29 cellular contexts compared by ENCODE assay signal in the genomic region with DNA sequence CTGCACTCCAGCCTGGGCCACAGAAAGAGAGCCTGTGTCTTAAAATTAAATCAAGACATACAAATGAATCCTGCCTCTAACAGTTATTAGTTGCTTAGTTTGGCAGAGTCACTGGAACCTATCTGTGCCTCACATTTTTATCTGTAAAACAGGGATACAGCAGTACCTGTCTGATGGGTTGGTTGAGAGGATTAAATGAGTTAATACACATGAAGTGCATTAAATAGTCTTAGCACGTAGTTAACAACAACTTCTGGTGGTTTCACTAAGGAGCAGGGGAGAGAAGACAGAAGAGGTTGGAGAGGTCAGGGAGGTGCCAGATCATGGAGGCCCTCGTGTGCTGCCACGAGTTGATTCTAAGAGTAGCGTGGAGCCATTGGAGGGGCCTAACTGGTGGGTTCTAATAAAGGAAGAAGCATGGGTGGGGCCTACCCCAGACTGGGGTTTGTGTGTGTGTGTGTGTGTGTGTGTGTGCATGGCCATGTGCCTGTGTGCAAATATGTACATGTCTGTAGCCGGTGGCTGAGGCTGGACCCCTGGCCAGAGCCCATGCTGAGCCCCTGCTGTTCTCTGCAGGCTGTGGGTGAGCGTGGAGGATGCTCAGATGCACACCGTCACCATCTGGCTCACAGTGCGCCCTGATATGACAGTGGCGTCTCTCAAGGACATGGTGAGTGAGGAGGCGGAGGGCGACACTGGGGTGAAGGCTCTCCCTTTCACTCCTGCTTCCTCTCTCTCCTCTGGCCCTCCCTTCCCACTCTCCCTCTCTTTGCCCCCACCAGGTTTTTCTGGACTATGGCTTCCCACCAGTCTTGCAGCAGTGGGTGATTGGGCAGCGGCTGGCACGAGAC. TPM values are rescaled to one million over a fixed set of nuclear protein-coding genes. Genes with fewer than 3 reads are reported as not detected.
DNase-seq lines count a peak whose midpoint lies in the region; ATAC-seq and TF ChIP-seq lines count a peak whose summit lies in the region.
"Had no signal": no experiment of that assay in that cellular context is flagged by ENCODE, and none has a peak within 500 bp of the region (broad histone marks: within the 10 kb centered on the region; RNA-seq: fewer than 3 reads in every experiment).

No MANE protein-coding gene starts in this region.

- TF ChIP-seq CTCF in activated CD8-positive, alpha-beta T cell treated with anti-CD3 and anti-CD28 coated beads for 36 hours (IDR thresholded peaks at IDR 0.05), result no peak
- TF ChIP-seq CTCF in HCT116 (IDR thresholded peaks at IDR 0.05 in 2 of 3, conservative IDR thresholded peaks at IDR 0.05 in 1 of 3; ENCODE audit: borderline replicate concordance in 1 of 3, insufficient read depth in 1 of 3, low read depth in 2 of 3, low read length in 2 of 3) (no peak), adrenal gland (IDR thresholded peaks at IDR 0.05) (no peak), body of pancreas (IDR thresholded peaks at IDR 0.05) (no peak)

- H3K36me3 ChIP-seq in HCT116 (ENCODE audit: control insufficient read depth in 1 of 2, insufficient read depth in 2 of 2, low read length in 2 of 2), result peaks cover 7 to 20% of the 10 kb centered on the region in 2 experiments; a peak in 2 of 4 replicates
- H3K36me3 ChIP-seq in adrenal gland (replicated peaks in 1 of 2), result peaks cover 0 to 32% of the 10 kb centered on the region in 2 donors
- H3K36me3 ChIP-seq in body of pancreas (replicated peaks in 1 of 2; ENCODE audit: insufficient read depth in 1 of 2, low read depth in 2 of 2), result peaks cover 0 to 2% of the 10 kb centered on the region in 2 donors
- H3K36me3 ChIP-seq: MG63 had no signal

- peak overlapping the region; percentile 2 for H3K27ac Mint-ChIP-seq in activated CD8-positive, alpha-beta T cell treated with anti-CD3 and anti-CD28 coated beads, Interleukin-2, amount 10 ng/mL, durations not matched to agents 7 days and 5 days
- no peak overlapping the region for H3K27ac Mint-ChIP-seq in activated CD8-positive, alpha-beta T cell treated with anti-CD3 and anti-CD28 coated beads for 36 hours
- peak overlapping the region; percentile 21 for H3K27ac Mint-ChIP-seq in stimulated activated effector memory CD8-positive, alpha-beta T cell treated with anti-CD3 and anti-CD28 coated beads, Interleukin-12 subunit alpha, Interleukin-12 subunit beta, amount 100 ng/mL, for 72 hours
- H3K27ac Mint-ChIP-seq: dendritic cell treated with granulocyte-macrophage colony-stimulating factor and Interleukin-4, amounts not matched to agents 40 ng/mL and 50 ng/mL, for 4 days; endodermal cell; stimulated activated naive B cell treated with anti-CD40 and anti-IgM and Interleukin-4, amounts not matched to agents 10 μg/mL and 1 μg/mL and 100 μg/mL, for 72 hours; T-helper 17 cell had no signal

- RAD21 ChIA-PET in HCT116 (lab: Charles Lee; ENCODE audit: low non-redundant PET in 1 of 2, low total read pairs in 2 of 2, uncharacterized antibody in 2 of 2, unreplicated experiment in 2 of 2), result no interaction called here

- no TSS peak for BruUV-seq in HCT116 (replicated peaks; lab: Mats Ljungman, UMichigan)

- 44 to 65% (median 53%) methylated on average over 9 to 13 of the region's 13 CpGs for WGBS in adrenal gland, 4 donors
- 77 to 78% methylated on average over 12 to 13 of the region's 13 CpGs for WGBS in body of pancreas, 2 donors

- no peak overlapping the region for H3K4me3 Mint-ChIP-seq in activated CD8-positive, alpha-beta T cell treated with anti-CD3 and anti-CD28 coated beads, Interleukin-2, amount 10 ng/mL, durations not matched to agents 7 days and 5 days
- no peak overlapping the region for H3K4me3 Mint-ChIP-seq in activated CD8-positive, alpha-beta T cell treated with anti-CD3 and anti-CD28 coated beads for 36 hours
- no peak overlapping the region for H3K4me3 Mint-ChIP-seq in stimulated activated effector memory CD8-positive, alpha-beta T cell treated with anti-CD3 and anti-CD28 coated beads, Interleukin-12 subunit alpha, Interleukin-12 subunit beta, amount 100 ng/mL, for 72 hours
- H3K4me3 Mint-ChIP-seq: brain; CD8-positive, alpha-beta memory T cell; dendritic cell treated with granulocyte-macrophage colony-stimulating factor and Interleukin-4, amounts not matched to agents 40 ng/mL and 50 ng/mL, for 4 days; endodermal cell; stimulated activated naive B cell treated with anti-CD40 and anti-IgM and Interleukin-4, amounts not matched to agents 10 μg/mL and 1 μg/mL and 100 μg/mL, for 72 hours; T-helper 17 cell had no signal

- POLR2A ChIA-PET in activated CD8-positive, alpha-beta T cell treated with anti-CD3 and anti-CD28 coated beads, Interleukin-2, amount 10 ng/mL, durations not matched to agents 7 days and 5 days (lab: Charles Lee), result no interaction called here
- POLR2A ChIA-PET in activated CD8-positive, alpha-beta T cell treated with anti-CD3 and anti-CD28 coated beads for 36 hours (lab: Charles Lee), result no interaction called here
- POLR2A ChIA-PET in HCT116 (lab: Charles Lee), result no interaction called here

- no peak for ATAC-seq in activated CD8-positive, alpha-beta T cell treated with anti-CD3 and anti-CD28 coated beads, Interleukin-2, amount 10 ng/mL, durations not matched to agents 7 days and 5 days
- ATAC-seq in activated CD8-positive, alpha-beta T cell treated with anti-CD3 and anti-CD28 coated beads for 36 hours, result no peak
- ATAC-seq in HCT116 (no peak), HG03378 (IDR thresholded peaks at IDR 0.05; ENCODE audit: unreplicated experiment) (no peak), body of pancreas (no peak)
- no peak for ATAC-seq in stimulated activated effector memory CD8-positive, alpha-beta T cell treated with anti-CD3 and anti-CD28 coated beads, Interleukin-12 subunit alpha, Interleukin-12 subunit beta, amount 100 ng/mL, for 72 hours
- ATAC-seq: foreskin keratinocyte; PC-3; Right ventricle myocardium inferior; stimulated activated naive B cell treated with anti-CD40 and anti-IgM and Interleukin-4, amounts not matched to agents 10 μg/mL and 1 μg/mL and 100 μg/mL, for 72 hours; T-helper 17 cell had no signal

- no peak for DNase-seq in activated CD8-positive, alpha-beta T cell treated with anti-CD3 and anti-CD28 coated beads, Interleukin-2, amount 10 ng/mL, durations not matched to agents 7 days and 5 days
- no peak for DNase-seq in activated CD8-positive, alpha-beta T cell treated with anti-CD3 and anti-CD28 coated beads for 36 hours
- no peak for DNase-seq in HCT116 (ENCODE audit: low read depth, low spot score)
- peak in 6 of 7 donors; percentile 73 to 89 (median 82) for DNase-seq in adrenal gland
- no peak for DNase-seq in stimulated activated effector memory CD8-positive, alpha-beta T cell treated with anti-CD3 and anti-CD28 coated beads, Interleukin-12 subunit alpha, Interleukin-12 subunit beta, amount 100 ng/mL, for 72 hours (ENCODE audit: low spot score in 2 of 2)
- DNase-seq in GM19238 (ENCODE audit: insufficient read length, low spot score), result no peak
- no peak for DNase-seq in body of pancreas
- DNase-seq: CD8-positive, alpha-beta memory T cell; EL; endodermal cell; foreskin keratinocyte; MG63; midbrain; naive B cell; NCI-H1105 treated with DMSO at 0.1 percent for 48 hours; NCI-H187 treated with DMSO at 0.1 percent for 48 hours; NCI-H2171; NCI-H510A treated with DMSO at 0.1 percent for 48 hours; NK-92 treated with Interleukin-12 subunit alpha and Interleukin-12 subunit beta, amount 100 ng/mL, for 24 hours; PC-3; stimulated activated naive B cell treated with anti-CD40 and anti-IgM and Interleukin-4, amounts not matched to agents 10 μg/mL and 1 μg/mL and 100 μg/mL, for 72 hours; T-helper 17 cell had no signal

- H2AFZ ChIP-seq in HCT116 (ENCODE audit: low read depth, low read length, poor library complexity, severe bottlenecking), result no peak overlapping the region

- H3K9me3 ChIP-seq in HCT116 (ENCODE audit: control insufficient read depth in 1 of 2, insufficient read depth in 1 of 2, low read depth in 1 of 2, low read length in 2 of 2), result no peaks in the 10 kb centered on the region
- no peaks in the 10 kb centered on the region for H3K9me3 ChIP-seq in adrenal gland (replicated peaks in 1 of 3)
- no peaks in the 10 kb centered on the region for H3K9me3 ChIP-seq in body of pancreas
- H3K9me3 ChIP-seq: esophagus muscularis mucosa, MG63, upper lobe of left lung had no signal

- no peaks in the 10 kb centered on the region for H3K9me2 ChIP-seq in HCT116 (ENCODE audit: insufficient read depth)

- peaks cover 25% of the 10 kb centered on the region for H3K4me1 Mint-ChIP-seq in activated CD8-positive, alpha-beta T cell treated with anti-CD3 and anti-CD28 coated beads, Interleukin-2, amount 10 ng/mL, durations not matched to agents 7 days and 5 days (ENCODE audit: low read depth)
- H3K4me1 Mint-ChIP-seq in activated CD8-positive, alpha-beta T cell treated with anti-CD3 and anti-CD28 coated beads for 36 hours (ENCODE audit: low read depth), result peaks cover 32% of the 10 kb centered on the region
- H3K4me1 Mint-ChIP-seq in stimulated activated effector memory CD8-positive, alpha-beta T cell treated with anti-CD3 and anti-CD28 coated beads, Interleukin-12 subunit alpha, Interleukin-12 subunit beta, amount 100 ng/mL, for 72 hours, result peaks cover 30% of the 10 kb centered on the region
- H3K4me1 Mint-ChIP-seq: brain had no signal

- no peak overlapping the region for H3K4me2 ChIP-seq in HCT116 (ENCODE audit: low read length)
- H3K4me2 ChIP-seq: KMS-11 had no signal

- peaks cover 52% of the 10 kb centered on the region for H3K36me3 Mint-ChIP-seq in activated CD8-positive, alpha-beta T cell treated with anti-CD3 and anti-CD28 coated beads, Interleukin-2, amount 10 ng/mL, durations not matched to agents 7 days and 5 days (ENCODE audit: low read depth)
- peaks cover 51% of the 10 kb centered on the region for H3K36me3 Mint-ChIP-seq in activated CD8-positive, alpha-beta T cell treated with anti-CD3 and anti-CD28 coated beads for 36 hours (ENCODE audit: low read depth)
- peaks cover 87% of the 10 kb centered on the region for H3K36me3 Mint-ChIP-seq in stimulated activated effector memory CD8-positive, alpha-beta T cell treated with anti-CD3 and anti-CD28 coated beads, Interleukin-12 subunit alpha, Interleukin-12 subunit beta, amount 100 ng/mL, for 72 hours

- H3K79me2 ChIP-seq in HCT116 (ENCODE audit: insufficient read depth, low read length), result peaks cover 18% of the 10 kb centered on the region; the same call in 1 of the 2 replicates

- H4K20me1 ChIP-seq in HCT116 (ENCODE audit: insufficient read depth), result no peaks in the 10 kb centered on the region

- H3K27ac ChIP-seq in HCT116 (ENCODE audit: low read depth, low read length), result no peak overlapping the region
- peak overlapping the region in 4 of 5 donors; percentile 48 to 73 (median 64) for H3K27ac ChIP-seq in adrenal gland
- no peak overlapping the region for H3K27ac ChIP-seq in body of pancreas
- H3K27ac ChIP-seq: esophagus muscularis mucosa, foreskin keratinocyte, KMS-11 had no signal

- no peaks in the 10 kb centered on the region for H3K9me3 Mint-ChIP-seq in activated CD8-positive, alpha-beta T cell treated with anti-CD3 and anti-CD28 coated beads, Interleukin-2, amount 10 ng/mL, durations not matched to agents 7 days and 5 days (ENCODE audit: insufficient read depth)
- no peaks in the 10 kb centered on the region for H3K9me3 Mint-ChIP-seq in activated CD8-positive, alpha-beta T cell treated with anti-CD3 and anti-CD28 coated beads for 36 hours
- no peaks in the 10 kb centered on the region for H3K9me3 Mint-ChIP-seq in stimulated activated effector memory CD8-positive, alpha-beta T cell treated with anti-CD3 and anti-CD28 coated beads, Interleukin-12 subunit alpha, Interleukin-12 subunit beta, amount 100 ng/mL, for 72 hours
- H3K9me3 Mint-ChIP-seq: CD8-positive, alpha-beta memory T cell; dendritic cell treated with granulocyte-macrophage colony-stimulating factor and Interleukin-4, amounts not matched to agents 40 ng/mL and 50 ng/mL, for 4 days; naive B cell; stimulated activated naive B cell treated with anti-CD40 and anti-IgM and Interleukin-4, amounts not matched to agents 10 μg/mL and 1 μg/mL and 100 μg/mL, for 72 hours had no signal

- no peaks in the 10 kb centered on the region for H3K27me3 ChIP-seq in HCT116 (ENCODE audit: insufficient read depth, low read length)
- no peaks in the 10 kb centered on the region for H3K27me3 ChIP-seq in adrenal gland
- no peaks in the 10 kb centered on the region for H3K27me3 ChIP-seq in body of pancreas
- H3K27me3 ChIP-seq: esophagus muscularis mucosa, foreskin keratinocyte, MG63, upper lobe of left lung had no signal

- H3K9ac ChIP-seq in HCT116 (ENCODE audit: low read length), result no peak overlapping the region
- H3K9ac ChIP-seq: KMS-11 had no signal

- CTCF ChIA-PET in activated CD8-positive, alpha-beta T cell treated with anti-CD3 and anti-CD28 coated beads, Interleukin-2, amount 10 ng/mL, durations not matched to agents 7 days and 5 days (lab: Charles Lee), result no interaction called here
- CTCF ChIA-PET in activated CD8-positive, alpha-beta T cell treated with anti-CD3 and anti-CD28 coated beads for 36 hours (lab: Charles Lee), result no interaction called here
- CTCF ChIA-PET in HCT116 (lab: Charles Lee), result no interaction called here

- H3K4me3 ChIP-seq in HCT116 (replicated peaks in 1 of 2; ENCODE audit: low read depth in 1 of 2, low read length in 2 of 2) (no peak overlapping the region), adrenal gland (no peak overlapping the region), body of pancreas (no peak overlapping the region)
- H3K4me3 ChIP-seq: esophagus muscularis mucosa, MG63, upper lobe of left lung had no signal

- no peaks in the 10 kb centered on the region for H3K27me3 Mint-ChIP-seq in activated CD8-positive, alpha-beta T cell treated with anti-CD3 and anti-CD28 coated beads, Interleukin-2, amount 10 ng/mL, durations not matched to agents 7 days and 5 days (ENCODE audit: low read depth)
- no peaks in the 10 kb centered on the region for H3K27me3 Mint-ChIP-seq in activated CD8-positive, alpha-beta T cell treated with anti-CD3 and anti-CD28 coated beads for 36 hours
- H3K27me3 Mint-ChIP-seq: CD8-positive, alpha-beta memory T cell; dendritic cell treated with granulocyte-macrophage colony-stimulating factor and Interleukin-4, amounts not matched to agents 40 ng/mL and 50 ng/mL, for 4 days; naive B cell; stimulated activated naive B cell treated with anti-CD40 and anti-IgM and Interleukin-4, amounts not matched to agents 10 μg/mL and 1 μg/mL and 100 μg/mL, for 72 hours; T-helper 17 cell had no signal

- TF ChIP-seq POLR2A in HCT116 (IDR thresholded peaks at IDR 0.05; ENCODE audit: borderline replicate concordance, extremely low read depth, insufficient read depth, insufficient read length), result no peak
- TF ChIP-seq POLR2A in adrenal gland (IDR thresholded peaks at IDR 0.05), result no peak
- no peak for TF ChIP-seq POLR2A in body of pancreas (IDR thresholded peaks at IDR 0.05)

- intact Hi-C loops in activated CD8-positive, alpha-beta T cell treated with anti-CD3 and anti-CD28 coated beads for 36 hours (cut with micrococcal nuclease), result no loop called here
- intact Hi-C loops in HCT116 (cut with micrococcal nuclease) (loop anchor here (5.0 kb wide), 1 partner anchor 65 kb away; no protein-coding TSS in a partner anchor), adrenal gland (cut with DNase I) (no loop called here), body of pancreas (cut with DNase I) (no loop called here)

- H3K4me1 ChIP-seq in HCT116 (ENCODE audit: control insufficient read depth in 1 of 2, insufficient read depth in 2 of 2, low read length in 2 of 2), result peaks cover 13 to 29% of the 10 kb centered on the region in 2 experiments
- H3K4me1 ChIP-seq in adrenal gland (replicated peaks in 1 of 2), result peaks cover 11 to 26% of the 10 kb centered on the region in 2 donors
- peaks cover 7% of the 10 kb centered on the region for H3K4me1 ChIP-seq in body of pancreas

- no peak for TF ChIP-seq RAD21 in HCT116 (IDR thresholded peaks at IDR 0.05; ENCODE audit: low read depth)

RNA-seq across cellular contexts. Expression of a gene that starts 9.1 kb away (rescaled TPM):
- total RNA-seq in activated CD8-positive, alpha-beta T cell treated with anti-CD3 and anti-CD28 coated beads, Interleukin-2, amount 10 ng/mL, durations not matched to agents 7 days and 5 days, result 100 to 1,000 TPM; 135 to 149 TPM
- total RNA-seq in activated CD8-positive, alpha-beta T cell treated with anti-CD3 and anti-CD28 coated beads for 36 hours, result 100 to 1,000 TPM; 122 to 130 TPM
- total RNA-seq in HCT116 (2021; ENCODE audit: unreplicated experiment) (180 TPM), adrenal gland (100 to 1,000 TPM in 6 of 8 donors, 10 to 100 TPM in 2; 79.4 to 163 (median 128) TPM), body of pancreas (10 to 100 TPM; 36.1 to 95.9 TPM)
- 404 and 522 TPM in 2 replicates for polyA plus RNA-seq in HCT116 (2012)
- 100 to 1,000 TPM in 2 of 3 donors, 10 to 100 TPM in 1; 82.9 to 339 (median 253) TPM for polyA plus RNA-seq in adrenal gland

RNA-seq across cellular contexts. Expression of a gene that starts 36.6 kb away (rescaled TPM):
- total RNA-seq in activated CD8-positive, alpha-beta T cell treated with anti-CD3 and anti-CD28 coated beads, Interleukin-2, amount 10 ng/mL, durations not matched to agents 7 days and 5 days, result 10 to 100 TPM; 32.6 to 32.8 TPM
- total RNA-seq in activated CD8-positive, alpha-beta T cell treated with anti-CD3 and anti-CD28 coated beads for 36 hours, result 10 to 100 TPM; 59.5 to 62.5 TPM
- 113 TPM for total RNA-seq in HCT116 (2021; ENCODE audit: unreplicated experiment)
- 184 and 189 TPM in 2 replicates for polyA plus RNA-seq in HCT116 (2012)
- 10 to 100 TPM in 4 of 8 donors, 1 to 10 TPM in 4; 6.4 to 39.7 (median 11.0) TPM for total RNA-seq in adrenal gland
- 10 to 100 TPM in 1 of 3 donors, 1 to 10 TPM in 2; 4.3 to 10.8 (median 5.3) TPM for polyA plus RNA-seq in adrenal gland
- 10 to 100 TPM; 13.2 to 19.8 TPM for total RNA-seq in body of pancreas

RNA-seq across cellular contexts. Expression of a gene that starts 45.2 kb away (rescaled TPM):
- total RNA-seq in activated CD8-positive, alpha-beta T cell treated with anti-CD3 and anti-CD28 coated beads, Interleukin-2, amount 10 ng/mL, durations not matched to agents 7 days and 5 days, result 10 to 100 TPM; 30.1 to 30.7 TPM
- total RNA-seq in activated CD8-positive, alpha-beta T cell treated with anti-CD3 and anti-CD28 coated beads for 36 hours, result 10 to 100 TPM; 22.2 to 23.8 TPM
- total RNA-seq in HCT116 (2021; ENCODE audit: unreplicated experiment) (32.3 TPM), adrenal gland (10 to 100 TPM; 37.5 to 53.6 (median 47.7) TPM), body of pancreas (10 to 100 TPM; 16.3 to 27.4 TPM)
- polyA plus RNA-seq in HCT116 (2012), result 30.9 and 31.8 TPM in 2 replicates
- polyA plus RNA-seq in adrenal gland, result 10 to 100 TPM; 23.8 to 38.5 (median 38.2) TPM

Comparison
In these comparisons a context has a peak if more than half of its experiments do, and no peak if none do; other contexts are left out.
1. DNase-seq: peak in adrenal gland (6 of 7); none in activated CD8-positive, alpha-beta T cell treated with anti-CD3 and anti-CD28 coated beads, Interleukin-2, amount 10 ng/mL, durations not matched to agents 7 days and 5 days (single experiment), activated CD8-positive, alpha-beta T cell treated with anti-CD3 and anti-CD28 coated beads for 36 hours (single experiment), HCT116 (single experiment), stimulated activated effector memory CD8-positive, alpha-beta T cell treated with anti-CD3 and anti-CD28 coated beads, Interleukin-12 subunit alpha, Interleukin-12 subunit beta, amount 100 ng/mL, for 72 hours (0 of 2), GM19238 (single experiment) and body of pancreas (0 of 4).
2. H3K27ac ChIP-seq: peak in adrenal gland (4 of 5); none in HCT116 (single experiment) and body of pancreas (0 of 4).